In the genomic region with DNA sequence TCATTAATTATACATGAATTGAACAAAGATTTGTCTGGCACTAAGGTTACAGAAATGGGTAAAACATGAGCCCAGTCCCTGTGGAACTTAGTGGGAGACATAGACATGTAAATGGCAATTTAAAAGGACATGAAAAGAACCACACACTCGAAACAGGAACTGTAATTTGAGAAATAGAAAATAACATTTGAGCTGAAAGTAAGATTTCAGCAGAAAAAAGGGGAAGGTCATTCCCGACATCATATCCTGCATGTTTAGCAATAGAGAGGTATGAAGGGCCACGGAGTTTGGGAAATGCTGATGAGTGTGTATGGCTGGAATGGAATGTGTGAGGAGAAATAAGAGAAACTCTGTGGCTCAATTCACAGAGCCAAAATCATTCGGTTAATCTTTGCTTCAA, we compare ENCODE assay signal across 11 cellular contexts.
DNase-seq lines count a peak whose midpoint lies in the region; TF ChIP-seq lines count a peak whose summit lies in the region.
"Had no signal": no experiment of that assay in that cellular context is flagged by ENCODE, and none has a peak within 500 bp of the region (broad histone marks: within the 10 kb centered on the region; RNA-seq: fewer than 3 reads in every experiment).

No MANE protein-coding gene starts in this region.

- H3K9ac ChIP-seq in Karpas-422 (ENCODE audit: low read length), result no peak overlapping the region

- no peaks in the 10 kb centered on the region for H3K9me3 ChIP-seq in AG04450 (ENCODE audit: control insufficient read depth, insufficient read depth, low read length)
- no peaks in the 10 kb centered on the region for H3K9me3 ChIP-seq in Karpas-422 (ENCODE audit: low read length)
- H3K9me3 ChIP-seq: right lobe of liver had no signal

- H3K27me3 ChIP-seq in AG04450 (ENCODE audit: control insufficient read depth, insufficient read depth, low read length) (no peaks in the 10 kb centered on the region), Karpas-422 (ENCODE audit: low read length) (no peaks in the 10 kb centered on the region)
- H3K27me3 ChIP-seq: right lobe of liver had no signal

- no peaks in the 10 kb centered on the region for H3K9me2 ChIP-seq in Karpas-422 (replicated peaks; ENCODE audit: insufficient read depth, low read length)

- H3K4me3 ChIP-seq in AG04450 (ENCODE audit: low read depth, low read length), result no peak overlapping the region
- no peak overlapping the region for H3K4me3 ChIP-seq in Karpas-422 (ENCODE audit: low read length)
- no peak overlapping the region for H3K4me3 ChIP-seq in lower leg skin (ENCODE audit: low read depth, poor library complexity, severe bottlenecking)
- H3K4me3 ChIP-seq: right lobe of liver had no signal

- intact Hi-C loops in lower leg skin (cut with DNase I; ENCODE audit: low total_unique reads), result no loop called here
- intact Hi-C loops in posterior cingulate gyrus (cut with DNase I), result no loop called here

- no peak overlapping the region for H2AFZ ChIP-seq in Karpas-422 (ENCODE audit: low read length)

- TF ChIP-seq CTCF in AG04450 (IDR thresholded peaks at IDR 0.05; ENCODE audit: low read depth, low read length) (no peak), GM20000 (IDR thresholded peaks at IDR 0.05; ENCODE audit: extremely low read depth, missing control alignments) (no peak), lower leg skin (IDR thresholded peaks at IDR 0.05) (no peak)

- H3K27ac ChIP-seq in AG04450 (ENCODE audit: low read depth, low read length), result no peak overlapping the region
- no peak overlapping the region for H3K27ac ChIP-seq in Karpas-422 (ENCODE audit: low read length)
- H3K27ac ChIP-seq: HL-60, right lobe of liver had no signal

- H3K79me2 ChIP-seq in Karpas-422 (ENCODE audit: low read length), result no peaks in the 10 kb centered on the region

- 77 to 87% methylated on average over 4 of the region's 4 CpGs for WGBS in lower leg skin, 2 donors

- no peaks in the 10 kb centered on the region for H4K20me1 ChIP-seq in Karpas-422 (ENCODE audit: insufficient read depth, low read depth, low read length)

- no peaks in the 10 kb centered on the region for H3K36me3 ChIP-seq in Karpas-422 (ENCODE audit: insufficient read depth, low read length)
- H3K36me3 ChIP-seq: right lobe of liver had no signal

- DNase-seq in AG04450 (ENCODE audit: low read depth, low spot score) (peak; percentile 80), GM20000 (ENCODE audit: low spot score) (peak; percentile 7), Karpas-422 (peak; percentile 54), epidermal melanocyte (ENCODE audit: insufficient read length, low spot score) (peak; percentile 45), occipital lobe (lab: John Stamatoyannopoulos, UW) (no peak), lower leg skin (ENCODE audit: low spot score in 2 of 2) (no peak), DMS53 (lab: John Stamatoyannopoulos, UW) (no peak), posterior cingulate gyrus (no peak)
- DNase-seq: CD8-positive, alpha-beta memory T cell; right lobe of liver had no signal

- TF ChIP-seq POLR2A in lower leg skin (IDR thresholded peaks at IDR 0.05), result no peak

- POLR2A ChIA-PET in AG04450 (lab: Yijun Ruan, JAX), result no interaction called here

- CTCF ChIA-PET in AG04450 (lab: Charles Lee), result interaction anchor here (0.8 to 1.0 kb wide), 2 partner anchors 178 to 583 kb away, joined by 3 read pairs; no protein-coding TSS in a partner anchor

- H3K4me1 ChIP-seq in Karpas-422 (ENCODE audit: low read length), result peaks cover 11% of the 10 kb centered on the region
- H3K4me1 ChIP-seq: right lobe of liver had no signal

- H3K4me2 ChIP-seq in Karpas-422 (ENCODE audit: low read depth, low read length, poor library complexity, severe bottlenecking), result peak overlapping the region; percentile 38

Comparison
In these comparisons a context has a peak if more than half of its experiments do, and no peak if none do; other contexts are left out.
1. DNase-seq: peak in AG04450 (single experiment), GM20000 (single experiment), Karpas-422 (single experiment) and epidermal melanocyte (single experiment); none in occipital lobe (single experiment), lower leg skin (0 of 2), DMS53 (single experiment) and posterior cingulate gyrus (0 of 10).